8 cellular contexts compared by ENCODE assay signal in genomic region chr9:131668439-131669233, GRCh38.
DNase-seq lines count a peak whose midpoint lies in the region; ATAC-seq and TF ChIP-seq lines count a peak whose summit lies in the region.

No MANE protein-coding gene starts in this region.

- H3K4me1 ChIP-seq in BLaER1 (peaks cover 90% of the 10 kb centered on the region), esophagus squamous epithelium (peaks cover 15 to 78% (median 42%) of the 10 kb centered on the region in 3 donors)

- intact Hi-C loops in esophagus squamous epithelium (cut with DNase I), result no loop called here

- H3K27me3 ChIP-seq in BLaER1 (no peaks in the 10 kb centered on the region), esophagus squamous epithelium (no peaks in the 10 kb centered on the region)

- H3K4me2 ChIP-seq in BLaER1, result peak overlapping the region; percentile 97

- TF ChIP-seq CTCF in esophagus squamous epithelium (IDR thresholded peaks at IDR 0.05), result no peak

- WGBS in esophagus squamous epithelium, 2 donors, result 24 to 27% methylated on average over 9 of the region's 14 CpGs

- DNase-seq in NCI-H1105 treated with DMSO at 0.1 percent for 48 hours (lab: John Stamatoyannopoulos, UW) (peak; percentile 44), activated T-cell treated with anti-CD3 and anti-CD28 coated beads for 1 hour (ENCODE audit: low read depth) (peak; percentile 50), esophagus squamous epithelium (lab: John Stamatoyannopoulos, UW) (no peak), renal cortical epithelial cell (ENCODE audit: low read depth) (peak; percentile 78), ureter (ENCODE audit: low spot score) (no peak), islet precursor cell (no peak)

- peak overlapping the region; percentile 49 for H3K4me3 ChIP-seq in BLaER1
- H3K4me3 ChIP-seq in esophagus squamous epithelium, result peak overlapping the region in 1 of 4 donors; percentile 17

- peak overlapping the region; percentile 75 for H3K9ac ChIP-seq in BLaER1

- peak overlapping the region; percentile 95 for H3K27ac ChIP-seq in BLaER1
- H3K27ac ChIP-seq in esophagus squamous epithelium, result peak overlapping the region; percentile 50 to 83 (median 72)

- H4K20me1 ChIP-seq in BLaER1, result peaks cover 37% of the 10 kb centered on the region

- peak; percentile 56 for ATAC-seq in GM21528 (IDR thresholded peaks at IDR 0.05; ENCODE audit: low FRiP score, unreplicated experiment)

- no peak for TF ChIP-seq POLR2A in esophagus squamous epithelium (IDR thresholded peaks at IDR 0.05)

- peaks cover 27% of the 10 kb centered on the region for H3K36me3 ChIP-seq in BLaER1
- no peaks in the 10 kb centered on the region for H3K36me3 ChIP-seq in esophagus squamous epithelium

- peaks cover 15% of the 10 kb centered on the region; the same call in 1 of the 2 replicates for H3K9me3 ChIP-seq in BLaER1
- H3K9me3 ChIP-seq in esophagus squamous epithelium, result no peaks in the 10 kb centered on the region

Comparison
In these comparisons a context has a peak if more than half of its experiments do, and no peak if none do; other contexts are left out.
1. DNase-seq: peak in NCI-H1105 treated with DMSO at 0.1 percent for 48 hours (single experiment), activated T-cell treated with anti-CD3 and anti-CD28 coated beads for 1 hour (single experiment) and renal cortical epithelial cell (single experiment); none in esophagus squamous epithelium (single experiment), ureter (single experiment) and islet precursor cell (single experiment).